ENCODE assay signal across 1 cellular context in genomic region chr3:129605593-129606521, GRCh38.
TF ChIP-seq lines count a peak whose summit lies in the region.

No MANE protein-coding gene starts in this region.

TF ChIP-seq in K562, 482 proteins besides CTCF, POLR2A, EP300 and RAD21 (continued from another document and continues in another):
- TF ChIP-seq GABPB1 (CRISPR knock-in tag; IDR thresholded peaks at IDR 0.05), result peak; percentile 58; the same call in 1 of the 2 replicates
- 0 out of 2 replicates have a peak, but pooled peaks have one; percentile 45 for TF ChIP-seq TFAP4 (CRISPR knock-in tag; IDR thresholded peaks at IDR 0.05; ENCODE audit: borderline replicate concordance)
- no peak for TF ChIP-seq ZKSCAN8 (CRISPR knock-in tag; IDR thresholded peaks at IDR 0.05)
- TF ChIP-seq SPI1 (IDR thresholded peaks at IDR 0.05; ENCODE audit: borderline replicate concordance, low read depth, low read length), result no peak
- TF ChIP-seq CEBPB (tag; IDR thresholded peaks at IDR 0.05), result no peak
- 0 out of 2 replicates have a peak, but pooled peaks have one; percentile 24 for TF ChIP-seq ZBTB40 (IDR thresholded peaks at IDR 0.05)
- no peak for TF ChIP-seq ZBTB40 (CRISPR knock-in tag; IDR thresholded peaks at IDR 0.05)
- 0 out of 2 replicates have a peak, but pooled peaks have one; percentile 21 for TF ChIP-seq CEBPG (CRISPR knock-in tag; IDR thresholded peaks at IDR 0.05)
- TF ChIP-seq CEBPG (tag; conservative IDR thresholded peaks at IDR 0.05 in 1 of 2, IDR thresholded peaks at IDR 0.05 in 1 of 2), result no peak
- TF ChIP-seq ZKSCAN1 (IDR thresholded peaks at IDR 0.05; ENCODE audit: low read depth, low read length), result no peak
- TF ChIP-seq MAZ (CRISPR knock-in tag; conservative IDR thresholded peaks at IDR 0.05 in 1 of 2, IDR thresholded peaks at IDR 0.05 in 1 of 2), result no peak
- TF ChIP-seq SMARCE1 (IDR thresholded peaks at IDR 0.05), result no peak
- TF ChIP-seq FUS (optimal IDR thresholded peaks at IDR 0.05; ENCODE audit: low read depth, low read length), result no peak
- peak; percentile 62; the same call in 1 of the 2 replicates for TF ChIP-seq NCOA6 (IDR thresholded peaks at IDR 0.05)
- TF ChIP-seq ARID4B (CRISPR knock-in tag; IDR thresholded peaks at IDR 0.05), result peak; percentile 66
- 0 out of 2 replicates have a peak, but pooled peaks have one; percentile 7 for TF ChIP-seq E2F4 (CRISPR knock-in tag; IDR thresholded peaks at IDR 0.05; ENCODE audit: low read depth)
- no peak for TF ChIP-seq COPS2 (conservative IDR thresholded peaks at IDR 0.05)
- peak; percentile 77 for TF ChIP-seq CTBP1 (IDR thresholded peaks at IDR 0.05; ENCODE audit: borderline replicate concordance)
- no peak for TF ChIP-seq CUX1 (CRISPR knock-in tag; IDR thresholded peaks at IDR 0.05)
- no peak for TF ChIP-seq PPARD (CRISPR knock-in tag; IDR thresholded peaks at IDR 0.05)
- TF ChIP-seq MYC (IDR thresholded peaks at IDR 0.05; ENCODE audit: low read depth, low read length), result peak; percentile 32; the same call in 1 of the 2 replicates
- no peak for TF ChIP-seq MYC (CRISPR knock-in tag; IDR thresholded peaks at IDR 0.05; ENCODE audit: borderline replicate concordance, low read depth)
- no peak for TF ChIP-seq PREB (CRISPR knock-in tag; IDR thresholded peaks at IDR 0.05)
- TF ChIP-seq RBFOX2 (IDR thresholded peaks at IDR 0.05; ENCODE audit: low read depth, low read length), result 0 out of 2 replicates have a peak, but pooled peaks have one; percentile 44
- TF ChIP-seq SAFB2 (IDR thresholded peaks at IDR 0.05; ENCODE audit: borderline replicate concordance, low read depth, low read length, severe bottlenecking), result no peak
- peak; percentile 31; the same call in 1 of the 2 replicates for TF ChIP-seq EGR1 (conservative IDR thresholded peaks at IDR 0.05)
- TF ChIP-seq ZBTB17 (CRISPR knock-in tag; IDR thresholded peaks at IDR 0.05), result no peak
- 0 out of 2 replicates have a peak, but pooled peaks have one; percentile 51 for TF ChIP-seq FOXP1 (CRISPR knock-in tag; IDR thresholded peaks at IDR 0.05)
- TF ChIP-seq MITF (IDR thresholded peaks at IDR 0.05), result no peak
- no peak for TF ChIP-seq ZNF740 (CRISPR knock-in tag; IDR thresholded peaks at IDR 0.05)
- no peak for TF ChIP-seq ZNF740 (tag; IDR thresholded peaks at IDR 0.05)
